In the genomic region with DNA sequence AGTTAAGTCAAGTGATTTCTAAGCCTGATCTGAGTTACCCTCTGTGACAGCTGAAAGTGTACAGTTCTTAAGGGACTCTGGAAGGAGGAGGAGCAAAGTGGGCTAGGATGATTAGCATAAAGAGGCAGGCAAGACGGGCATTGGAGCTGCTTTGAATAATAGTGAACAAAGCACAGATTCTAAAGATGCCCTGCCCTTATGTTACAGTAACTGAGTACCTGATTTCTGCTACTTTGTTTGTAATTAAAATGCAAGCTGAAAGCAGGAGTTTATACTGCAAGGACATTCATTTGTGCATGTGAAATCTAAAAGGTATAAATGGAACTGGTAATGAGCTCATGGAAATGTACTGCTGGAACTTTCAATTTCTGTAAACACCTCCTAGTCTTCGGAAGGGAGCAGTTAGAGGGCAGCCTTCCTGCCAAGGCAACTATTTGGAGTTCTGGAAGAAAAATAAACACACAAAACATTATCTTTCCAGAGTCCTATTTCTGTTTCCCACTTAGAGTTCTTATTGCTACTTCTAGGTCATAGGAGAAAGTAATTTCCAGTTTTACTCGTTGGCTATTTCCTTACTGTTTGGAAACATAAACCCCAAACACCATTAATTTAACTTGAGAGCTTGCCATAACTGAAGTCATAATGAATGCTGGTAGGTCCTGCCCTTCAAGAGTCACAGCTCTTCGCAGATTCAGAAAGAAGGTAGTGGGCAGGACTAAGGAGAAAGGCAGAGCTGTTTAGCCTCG, we compare ENCODE assay signal across 9 cellular contexts. TPM values are rescaled to one million over a fixed set of nuclear protein-coding genes. Genes with fewer than 3 reads are reported as not detected.
DNase-seq lines count a peak whose midpoint lies in the region; ATAC-seq, FAIRE-seq and TF ChIP-seq lines count a peak whose summit lies in the region.
"Had no signal": no experiment of that assay in that cellular context is flagged by ENCODE, and none has a peak within 500 bp of the region (broad histone marks: within the 10 kb centered on the region; RNA-seq: fewer than 3 reads in every experiment).

RANBP3L (minus strand) TSS at position 45 of the 746 bp plus-strand sequence. CDS start 486 bp downstream, outside the sequence.

- H4K20me1 ChIP-seq in hepatocyte (ENCODE audit: insufficient read depth, poor library complexity, severe bottlenecking): no peaks in the 10 kb centered on the region

- ATAC-seq in HG02571 (IDR thresholded peaks at IDR 0.05; ENCODE audit: unreplicated experiment) (peak; percentile 72), HG02973 (IDR thresholded peaks at IDR 0.05; ENCODE audit: unreplicated experiment) (no peak), HG03469 (IDR thresholded peaks at IDR 0.05; ENCODE audit: unreplicated experiment) (no peak)

- no peaks in the 10 kb centered on the region for H3K79me2 ChIP-seq in hepatocyte

- H3K9me2 ChIP-seq in hepatocyte (replicated peaks; ENCODE audit: insufficient read depth): no peaks in the 10 kb centered on the region

- no peak for FAIRE-seq in GM19239 (lab: Jason Lieb, UNC)
- FAIRE-seq: TTC549 had no signal

- H3K9me3 ChIP-seq in WERI-Rb-1 (ENCODE audit: severe bottlenecking) (no peaks in the 10 kb centered on the region), hepatocyte (ENCODE audit: low read depth) (no peaks in the 10 kb centered on the region)

- WGBS in hepatocyte (ENCODE audit: low lambda C conversion rate, missing lambda C conversion rate): 16% methylated on average over 5 of the region's 5 CpGs

- H3K27ac ChIP-seq in 22Rv1 (peak within 1 kb of the TSS; percentile 63), WERI-Rb-1 (no peak within 1 kb of the TSS), hepatocyte (peak within 1 kb of the TSS; percentile 74)

- peak within 1 kb of the TSS; percentile 59 for H3K4me2 ChIP-seq in hepatocyte

- H3K27me3 ChIP-seq in WERI-Rb-1 (ENCODE audit: insufficient read depth, low read depth, severe bottlenecking): no peaks in the 10 kb centered on the region
- H3K27me3 ChIP-seq in hepatocyte: no peaks in the 10 kb centered on the region

- no peaks in the 10 kb centered on the region for H3K36me3 ChIP-seq in WERI-Rb-1
- H3K36me3 ChIP-seq in hepatocyte (replicated peaks; ENCODE audit: insufficient read depth, low read depth): no peaks in the 10 kb centered on the region

- DNase-seq in WERI-Rb-1 (peak; percentile 13), hepatocyte (ENCODE audit: low spot score) (peak; percentile 65), smooth muscle cell of the brain vasculature (ENCODE audit: low read depth, low spot score) (peak; percentile 54), GM19239 (ENCODE audit: insufficient read length, low spot score) (no peak)

- H2AFZ ChIP-seq in hepatocyte: peak within 1 kb of the TSS; percentile 3

- H3K4me3 ChIP-seq in WERI-Rb-1 (ENCODE audit: low read depth, low read length) (no peak within 1 kb of the TSS), hepatocyte (no peak within 1 kb of the TSS)

- peaks cover 4% of the 10 kb centered on the region for H3K4me1 ChIP-seq in hepatocyte (ENCODE audit: insufficient read depth)

- no peak for TF ChIP-seq CTCF in 22Rv1 (IDR thresholded peaks at IDR 0.05)
- TF ChIP-seq CTCF in WERI-Rb-1 (IDR thresholded peaks at IDR 0.05; ENCODE audit: low read depth, low read length): no peak
- no peak for TF ChIP-seq CTCF in hepatocyte (IDR thresholded peaks at IDR 0.05; ENCODE audit: poor library complexity)

RNA-seq across cellular contexts. Expression of gene RANBP3L, which starts in this region (rescaled TPM):
- 3.8 and 6.5 TPM in 2 replicates for total RNA-seq in hepatocyte
- 0.28 and 0.46 TPM in 2 replicates for polyA plus RNA-seq in hepatocyte
